19 cellular contexts compared by ENCODE assay signal in genomic region chr10:71404510-71405295, GRCh38.
"Had no signal": no experiment of that assay in that cellular context is flagged by ENCODE, and none has a peak within 500 bp of the region (broad histone marks: within the 10 kb centered on the region; RNA-seq: fewer than 3 reads in every experiment).

No MANE protein-coding gene starts in this region.

- H3K4me1 Mint-ChIP-seq: activated naive CD8-positive, alpha-beta T cell treated with anti-CD3 and anti-CD28 coated beads, Interleukin-2, amount 10 ng/mL, durations not matched to agents 7 days and 5 days; central memory CD8-positive, alpha-beta T cell; natural killer cell had no signal

- H3K4me3 ChIP-seq: breast epithelium, dorsolateral prefrontal cortex, esophagus squamous epithelium, gastrocnemius medialis, ovary, psoas muscle, right atrium auricular region, upper lobe of left lung had no signal

- H3K9me3 Mint-ChIP-seq: activated naive CD4-positive, alpha-beta T cell treated with anti-CD3 and anti-CD28 coated beads for 36 hours; activated naive CD8-positive, alpha-beta T cell treated with anti-CD3 and anti-CD28 coated beads, Interleukin-2, amount 10 ng/mL, durations not matched to agents 7 days and 5 days; activated T-cell treated with anti-CD3 and anti-CD28 coated beads, Interleukin-2, amount 50 U/mL, for 72 hours; central memory CD8-positive, alpha-beta T cell; natural killer cell had no signal

- H3K27ac ChIP-seq: breast epithelium, dorsolateral prefrontal cortex, esophagus squamous epithelium, gastrocnemius medialis, ovary, psoas muscle, right atrium auricular region, upper lobe of left lung had no signal

- H3K4me1 ChIP-seq: breast epithelium, esophagus squamous epithelium, gastrocnemius medialis, psoas muscle, right atrium auricular region, upper lobe of left lung had no signal

- H3K36me3 Mint-ChIP-seq: activated naive CD8-positive, alpha-beta T cell treated with anti-CD3 and anti-CD28 coated beads, Interleukin-2, amount 10 ng/mL, durations not matched to agents 7 days and 5 days; natural killer cell had no signal

- DNase-seq: activated effector memory CD4-positive, alpha-beta T cell treated with Interleukin-2 at 50 U/mL for 16 hours; activated naive CD4-positive, alpha-beta T cell treated with anti-CD3 and anti-CD28 coated beads for 36 hours; activated naive CD8-positive, alpha-beta T cell treated with anti-CD3 and anti-CD28 coated beads, Interleukin-2, amount 10 ng/mL, durations not matched to agents 7 days and 5 days; activated T-cell treated with anti-CD3 and anti-CD28 coated beads, Interleukin-2, amount 50 U/mL, for 72 hours; amniotic stem cell; dorsolateral prefrontal cortex; esophagus squamous epithelium; gastrocnemius medialis; hippocampal formation; midbrain; natural killer cell; ovary; psoas muscle; stimulated activated CD4-positive, alpha-beta T cell treated with anti-CD3 and anti-CD28 coated beads, Interleukin-4, amount 100 ng/mL, for 4 hours; stimulated activated naive CD8-positive, alpha-beta T cell treated with anti-CD3 and anti-CD28 coated beads, Interleukin-15, Interleukin-2, amounts not matched to agents 100 U/mL and 50 U/mL, for 24 hours had no signal

- H3K27me3 ChIP-seq: ovary, right atrium auricular region, upper lobe of left lung had no signal

- H3K9me3 ChIP-seq: breast epithelium, esophagus squamous epithelium, gastrocnemius medialis, ovary, psoas muscle, right atrium auricular region, upper lobe of left lung had no signal

- ATAC-seq: activated T-cell treated with anti-CD3 and anti-CD28 coated beads, Interleukin-2, amount 50 U/mL, for 72 hours; gastrocnemius medialis; natural killer cell; psoas muscle; stimulated activated naive CD8-positive, alpha-beta T cell treated with anti-CD3 and anti-CD28 coated beads, Interleukin-15, Interleukin-2, amounts not matched to agents 100 U/mL and 50 U/mL, for 24 hours had no signal

- H3K36me3 ChIP-seq: breast epithelium, esophagus squamous epithelium, gastrocnemius medialis, ovary, right atrium auricular region, upper lobe of left lung had no signal

- H3K27ac Mint-ChIP-seq: activated naive CD4-positive, alpha-beta T cell treated with anti-CD3 and anti-CD28 coated beads for 36 hours; activated naive CD8-positive, alpha-beta T cell treated with anti-CD3 and anti-CD28 coated beads, Interleukin-2, amount 10 ng/mL, durations not matched to agents 7 days and 5 days; activated T-cell treated with anti-CD3 and anti-CD28 coated beads, Interleukin-2, amount 50 U/mL, for 72 hours; natural killer cell had no signal

- H3K4me3 Mint-ChIP-seq: activated naive CD4-positive, alpha-beta T cell treated with anti-CD3 and anti-CD28 coated beads for 36 hours; activated naive CD8-positive, alpha-beta T cell treated with anti-CD3 and anti-CD28 coated beads, Interleukin-2, amount 10 ng/mL, durations not matched to agents 7 days and 5 days; activated T-cell treated with anti-CD3 and anti-CD28 coated beads, Interleukin-2, amount 50 U/mL, for 72 hours; central memory CD8-positive, alpha-beta T cell; natural killer cell had no signal
